ENCODE assay signal across 15 cellular contexts in genomic region chr3:71355862-71356261, GRCh38.
DNase-seq lines count a peak whose midpoint lies in the region; ATAC-seq, FAIRE-seq and TF ChIP-seq lines count a peak whose summit lies in the region.
"Had no signal": no experiment of that assay in that cellular context is flagged by ENCODE, and none has a peak within 500 bp of the region (broad histone marks: within the 10 kb centered on the region; RNA-seq: fewer than 3 reads in every experiment).

No MANE protein-coding gene starts in this region.

- no peak for TF ChIP-seq CTCF in K562 (IDR thresholded peaks at IDR 0.05 in 2 of 3, conservative IDR thresholded peaks at IDR 0.05 in 1 of 3; ENCODE audit: insufficient read depth in 2 of 3, low read depth in 1 of 3, low read length in 3 of 3)

- H3K9me1 ChIP-seq in K562 (ENCODE audit: control insufficient read depth, insufficient read depth, low read length): no peaks in the 10 kb centered on the region

- no peaks in the 10 kb centered on the region for H3K9me3 ChIP-seq in T-helper 17 cell (ENCODE audit: control insufficient read depth, low read length, poor library complexity, severe bottlenecking)
- H3K9me3 ChIP-seq in K562 (replicated peaks; ENCODE audit: control insufficient read depth, insufficient read depth, low read depth, low read length): no peaks in the 10 kb centered on the region
- H3K9me3 ChIP-seq: heart left ventricle had no signal

- H3K36me3 ChIP-seq in K562 (ENCODE audit: control insufficient read depth, insufficient read depth, low read length): no peaks in the 10 kb centered on the region

- no peaks in the 10 kb centered on the region for H3K79me2 ChIP-seq in K562 (ENCODE audit: control insufficient read depth, insufficient read depth, low read length)

- H4K20me1 ChIP-seq in K562 (replicated peaks; ENCODE audit: control insufficient read depth, insufficient read depth, low read length): no peaks in the 10 kb centered on the region

- peaks cover 19% of the 10 kb centered on the region for H3K27me3 Mint-ChIP-seq in activated CD4-positive, alpha-beta T cell treated with anti-CD3 and anti-CD28 coated beads, Interleukin-2, amount 10 ng/mL, durations not matched to agents 24 days and 14 days
- peaks cover 3% of the 10 kb centered on the region for H3K27me3 Mint-ChIP-seq in activated CD4-positive, alpha-beta T cell treated with anti-CD3 and anti-CD28 coated beads, Interleukin-2, amount 10 ng/mL, durations not matched to agents 7 days and 5 days
- H3K27me3 Mint-ChIP-seq in T-helper 17 cell: no peaks in the 10 kb centered on the region
- H3K27me3 Mint-ChIP-seq: CD8-positive, alpha-beta memory T cell; dendritic cell treated with granulocyte-macrophage colony-stimulating factor and Interleukin-4, amounts not matched to agents 40 ng/mL and 50 ng/mL, for 4 days had no signal

- no peak overlapping the region for H3K4me2 ChIP-seq in K562 (ENCODE audit: insufficient read depth, low read length)

- no peak for DNase-seq in activated CD4-positive, alpha-beta T cell treated with anti-CD3 and anti-CD28 coated beads, Interleukin-2, amount 10 ng/mL, durations not matched to agents 24 days and 14 days
- no peak for DNase-seq in activated CD4-positive, alpha-beta T cell treated with anti-CD3 and anti-CD28 coated beads, Interleukin-2, amount 10 ng/mL, durations not matched to agents 7 days and 5 days
- DNase-seq in T-helper 17 cell: no peak
- DNase-seq in K562 (ENCODE audit: extremely low read depth in 1 of 4, low spot score in 3 of 4): no peak
- DNase-seq in stimulated activated CD8-positive, alpha-beta memory T cell treated with anti-CD3 and anti-CD28 coated beads, Interleukin-4, amount 100 ng/mL, for 48 hours: peak; percentile 56
- no peak for DNase-seq in DMS79 treated with DMSO at 0.1 percent for 48 hours (lab: John Stamatoyannopoulos, UW)
- DNase-seq in NCI-H128 (lab: John Stamatoyannopoulos, UW; ENCODE audit: unreplicated experiment): no peak
- DNase-seq in OCI-M1 (lab: John Stamatoyannopoulos, UW): no peak
- DNase-seq: CD8-positive, alpha-beta memory T cell; H7; heart left ventricle; kidney; NCI-H1105; occipital lobe had no signal

- H3K9me3 Mint-ChIP-seq in activated CD4-positive, alpha-beta T cell treated with anti-CD3 and anti-CD28 coated beads, Interleukin-2, amount 10 ng/mL, durations not matched to agents 24 days and 14 days: no peaks in the 10 kb centered on the region
- H3K9me3 Mint-ChIP-seq in activated CD4-positive, alpha-beta T cell treated with anti-CD3 and anti-CD28 coated beads, Interleukin-2, amount 10 ng/mL, durations not matched to agents 7 days and 5 days: no peaks in the 10 kb centered on the region
- H3K9me3 Mint-ChIP-seq: CD8-positive, alpha-beta memory T cell; dendritic cell treated with granulocyte-macrophage colony-stimulating factor and Interleukin-4, amounts not matched to agents 40 ng/mL and 50 ng/mL, for 4 days had no signal

- H3K4me1 Mint-ChIP-seq in activated CD4-positive, alpha-beta T cell treated with anti-CD3 and anti-CD28 coated beads, Interleukin-2, amount 10 ng/mL, durations not matched to agents 24 days and 14 days: peaks cover 26% of the 10 kb centered on the region
- H3K4me1 Mint-ChIP-seq in activated CD4-positive, alpha-beta T cell treated with anti-CD3 and anti-CD28 coated beads, Interleukin-2, amount 10 ng/mL, durations not matched to agents 7 days and 5 days: peaks cover 33% of the 10 kb centered on the region
- peaks cover 45% of the 10 kb centered on the region for H3K4me1 Mint-ChIP-seq in T-helper 17 cell

- CTCF ChIA-PET in activated CD4-positive, alpha-beta T cell treated with anti-CD3 and anti-CD28 coated beads, Interleukin-2, amount 10 ng/mL, durations not matched to agents 7 days and 5 days (lab: Charles Lee): interaction anchor here (0.6 to 1.0 kb wide), 2 partner anchors 218 to 441 kb away, joined by 3 read pairs; no protein-coding TSS in a partner anchor
- CTCF ChIA-PET in K562 (lab: Yijun Ruan, JAX; ENCODE audit: low intra/inter-chr PET ratio): no interaction called here

- no TSS peak for BruUV-seq in K562 (replicated peaks; lab: Mats Ljungman, UMichigan)

- POLR2A ChIA-PET in activated CD4-positive, alpha-beta T cell treated with anti-CD3 and anti-CD28 coated beads, Interleukin-2, amount 10 ng/mL, durations not matched to agents 7 days and 5 days (lab: Charles Lee): no interaction called here
- POLR2A ChIA-PET in K562 (lab: Yijun Ruan, JAX): no interaction called here

- peaks cover 9% of the 10 kb centered on the region for H3K36me3 Mint-ChIP-seq in activated CD4-positive, alpha-beta T cell treated with anti-CD3 and anti-CD28 coated beads, Interleukin-2, amount 10 ng/mL, durations not matched to agents 24 days and 14 days (ENCODE audit: low read depth)
- peaks cover 9% of the 10 kb centered on the region for H3K36me3 Mint-ChIP-seq in activated CD4-positive, alpha-beta T cell treated with anti-CD3 and anti-CD28 coated beads, Interleukin-2, amount 10 ng/mL, durations not matched to agents 7 days and 5 days (ENCODE audit: low read depth)
- peaks cover 5% of the 10 kb centered on the region for H3K36me3 Mint-ChIP-seq in T-helper 17 cell (ENCODE audit: low read depth)

- intact Hi-C loops in activated CD4-positive, alpha-beta T cell treated with anti-CD3 and anti-CD28 coated beads, Interleukin-2, amount 10 ng/mL, durations not matched to agents 24 days and 14 days (cut with micrococcal nuclease): no loop called here
- intact Hi-C loops in K562 (cut with micrococcal nuclease): no loop called here

- no peaks in the 10 kb centered on the region for H3K27me3 ChIP-seq in K562 (ENCODE audit: control insufficient read depth in 2 of 2, insufficient read depth in 2 of 2, low read length in 2 of 2)
- H3K27me3 ChIP-seq: heart left ventricle had no signal

- ATAC-seq in T-helper 17 cell: peak; percentile 51
- ATAC-seq in K562: no peak

- H3K4me3 ChIP-seq in K562: no peak overlapping the region
- H3K4me3 ChIP-seq: heart left ventricle had no signal

- no peaks in the 10 kb centered on the region for H3K4me1 ChIP-seq in K562 (replicated peaks in 1 of 2; ENCODE audit: control insufficient read depth in 2 of 2, insufficient read depth in 2 of 2, low read length in 2 of 2)

- peak overlapping the region; percentile 11 for H3K27ac Mint-ChIP-seq in activated CD4-positive, alpha-beta T cell treated with anti-CD3 and anti-CD28 coated beads, Interleukin-2, amount 10 ng/mL, durations not matched to agents 24 days and 14 days
- H3K27ac Mint-ChIP-seq in activated CD4-positive, alpha-beta T cell treated with anti-CD3 and anti-CD28 coated beads, Interleukin-2, amount 10 ng/mL, durations not matched to agents 7 days and 5 days: no peak overlapping the region
- H3K27ac Mint-ChIP-seq in T-helper 17 cell: peak overlapping the region; percentile 59
- H3K27ac Mint-ChIP-seq: dendritic cell treated with granulocyte-macrophage colony-stimulating factor and Interleukin-4, amounts not matched to agents 40 ng/mL and 50 ng/mL, for 4 days had no signal

- no peak overlapping the region for H3K4me3 Mint-ChIP-seq in activated CD4-positive, alpha-beta T cell treated with anti-CD3 and anti-CD28 coated beads, Interleukin-2, amount 10 ng/mL, durations not matched to agents 24 days and 14 days
- H3K4me3 Mint-ChIP-seq in activated CD4-positive, alpha-beta T cell treated with anti-CD3 and anti-CD28 coated beads, Interleukin-2, amount 10 ng/mL, durations not matched to agents 7 days and 5 days: no peak overlapping the region
- H3K4me3 Mint-ChIP-seq in T-helper 17 cell: peak overlapping the region; percentile 50
- H3K4me3 Mint-ChIP-seq: dendritic cell treated with granulocyte-macrophage colony-stimulating factor and Interleukin-4, amounts not matched to agents 40 ng/mL and 50 ng/mL, for 4 days had no signal

- WGBS in K562 (ENCODE audit: insufficient coverage, low coverage, missing lambda C conversion rate): 49% methylated on average over 5 of the region's 7 CpGs

- no peak for TF ChIP-seq EP300 in K562 (IDR thresholded peaks at IDR 0.05; ENCODE audit: low read length)

- H3K27ac ChIP-seq in K562 (ENCODE audit: extremely low read depth, low read depth, low read length): no peak overlapping the region
- H3K27ac ChIP-seq: heart left ventricle had no signal

- peak; percentile 6 for FAIRE-seq in K562 (lab: Jason Lieb, UNC)
- FAIRE-seq: kidney had no signal

- no peak overlapping the region for H2AFZ ChIP-seq in K562 (ENCODE audit: low read depth, low read length)

- no peak overlapping the region for H3K9ac ChIP-seq in K562 (ENCODE audit: insufficient read depth in 1 of 2, low read depth in 2 of 2, low read length in 2 of 2)

- no peak for TF ChIP-seq RAD21 in K562 (CRISPR knock-in tag; conservative IDR thresholded peaks at IDR 0.05 in 1 of 2, IDR thresholded peaks at IDR 0.05 in 1 of 2)

- TF ChIP-seq POLR2A in K562 (conservative IDR thresholded peaks at IDR 0.05): no peak

- in situ Hi-C loops in K562 (cut with MboI): no loop called here

TF ChIP-seq in K562, 482 proteins besides CTCF, POLR2A, EP300 and RAD21:
- TF ChIP-seq ZNF316 (IDR thresholded peaks at IDR 0.05) (peak; percentile 71), MAFF (IDR thresholded peaks at IDR 0.05; ENCODE audit: low read length) (peak; percentile 16; the same call in 1 of the 2 replicates), C11orf30 (IDR thresholded peaks at IDR 0.05; ENCODE audit: low read depth) (peak; percentile 59), RBM39 (optimal IDR thresholded peaks at IDR 0.05; ENCODE audit: low read depth, low read length) (no peak), FOXA1 (IDR thresholded peaks at IDR 0.05; ENCODE audit: borderline replicate concordance) (no peak), SMARCB1 (IDR thresholded peaks at IDR 0.05; ENCODE audit: insufficient read length, low read depth) (no peak), MBD2 (IDR thresholded peaks at IDR 0.05; ENCODE audit: borderline replicate concordance, low read depth) (no peak)
- TF ChIP-seq, protein P1, sequence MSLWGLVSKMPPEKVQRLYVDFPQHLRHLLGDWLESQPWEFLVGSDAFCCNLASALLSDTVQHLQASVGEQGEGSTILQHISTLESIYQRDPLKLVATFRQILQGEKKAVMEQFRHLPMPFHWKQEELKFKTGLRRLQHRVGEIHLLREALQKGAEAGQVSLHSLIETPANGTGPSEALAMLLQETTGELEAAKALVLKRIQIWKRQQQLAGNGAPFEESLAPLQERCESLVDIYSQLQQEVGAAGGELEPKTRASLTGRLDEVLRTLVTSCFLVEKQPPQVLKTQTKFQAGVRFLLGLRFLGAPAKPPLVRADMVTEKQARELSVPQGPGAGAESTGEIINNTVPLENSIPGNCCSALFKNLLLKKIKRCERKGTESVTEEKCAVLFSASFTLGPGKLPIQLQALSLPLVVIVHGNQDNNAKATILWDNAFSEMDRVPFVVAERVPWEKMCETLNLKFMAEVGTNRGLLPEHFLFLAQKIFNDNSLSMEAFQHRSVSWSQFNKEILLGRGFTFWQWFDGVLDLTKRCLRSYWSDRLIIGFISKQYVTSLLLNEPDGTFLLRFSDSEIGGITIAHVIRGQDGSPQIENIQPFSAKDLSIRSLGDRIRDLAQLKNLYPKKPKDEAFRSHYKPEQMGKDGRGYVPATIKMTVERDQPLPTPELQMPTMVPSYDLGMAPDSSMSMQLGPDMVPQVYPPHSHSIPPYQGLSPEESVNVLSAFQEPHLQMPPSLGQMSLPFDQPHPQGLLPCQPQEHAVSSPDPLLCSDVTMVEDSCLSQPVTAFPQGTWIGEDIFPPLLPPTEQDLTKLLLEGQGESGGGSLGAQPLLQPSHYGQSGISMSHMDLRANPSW (CRISPR knock-in tag; IDR thresholded peaks at IDR 0.05): no peak
